10 cellular contexts compared by ENCODE assay signal in the genomic region with DNA sequence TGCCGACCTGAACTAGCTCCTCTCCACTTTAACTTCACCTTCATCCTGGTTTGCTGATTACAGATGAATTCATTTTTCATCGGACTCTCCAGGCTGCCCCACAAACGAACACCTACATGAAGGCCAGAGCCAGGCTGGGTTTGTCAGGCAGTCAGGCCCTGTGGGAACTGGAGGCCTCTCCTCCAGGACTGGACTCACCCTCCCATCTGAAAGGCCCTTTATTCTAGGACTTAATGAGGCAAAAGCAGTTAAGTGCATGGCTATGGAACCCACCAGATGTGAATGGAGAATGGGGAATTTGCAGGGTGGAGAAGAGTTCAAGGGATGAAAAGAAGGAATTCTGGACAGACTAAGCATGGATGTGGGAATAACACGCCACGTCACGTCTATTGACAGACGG.
A peak's percentile ranks its signal among the peaks of the same experiment; 100 is the strongest.
DNase-seq lines count a peak whose midpoint lies in the region; ATAC-seq and TF ChIP-seq lines count a peak whose summit lies in the region.
"Had no signal": no experiment of that assay in that cellular context is flagged by ENCODE, and none has a peak within 500 bp of the region (broad histone marks: within the 10 kb centered on the region; RNA-seq: fewer than 3 reads in every experiment).

No MANE protein-coding gene starts in this region.

- peaks cover 16% of the 10 kb centered on the region for H3K4me1 Mint-ChIP-seq in activated naive CD4-positive, alpha-beta T cell treated with anti-CD3 and anti-CD28 coated beads, Interleukin-2, amount 50 U/mL, for 24 hours

- 81 to 85% methylated on average over 7 of the region's 7 CpGs for WGBS in thyroid gland, 2 donors

- no peaks in the 10 kb centered on the region for H3K36me3 ChIP-seq in thyroid gland
- H3K36me3 ChIP-seq: cardiac muscle cell had no signal

- peaks cover 27 to 44% of the 10 kb centered on the region in 2 donors for H3K4me1 ChIP-seq in thyroid gland

- no peak overlapping the region for H3K4me3 ChIP-seq in thyroid gland (replicated peaks in 1 of 3)
- H3K4me3 ChIP-seq: cardiac muscle cell had no signal

- H3K9me3 ChIP-seq in thyroid gland = no peaks in the 10 kb centered on the region

- no peak for TF ChIP-seq CTCF in thyroid gland (IDR thresholded peaks at IDR 0.05)

- no peaks in the 10 kb centered on the region for H3K9me3 Mint-ChIP-seq in activated naive CD4-positive, alpha-beta T cell treated with anti-CD3 and anti-CD28 coated beads, Interleukin-2, amount 50 U/mL, for 24 hours

- H3K27ac ChIP-seq in thyroid gland = peak overlapping the region; percentile 8 to 96 (median 38)
- H3K27ac ChIP-seq: cardiac muscle cell had no signal

- H3K27me3 ChIP-seq in thyroid gland = no peaks in the 10 kb centered on the region
- H3K27me3 ChIP-seq: cardiac muscle cell had no signal

- ATAC-seq in GM18517 (IDR thresholded peaks at IDR 0.05; ENCODE audit: unreplicated experiment) (no peak), HG02798 (IDR thresholded peaks at IDR 0.05; ENCODE audit: poor library complexity, unreplicated experiment) (no peak)

- TF ChIP-seq POLR2A in thyroid gland (IDR thresholded peaks at IDR 0.05) = no peak

- intact Hi-C loops in thyroid gland (cut with DNase I) = no loop called here

- no peaks in the 10 kb centered on the region for H3K27me3 Mint-ChIP-seq in activated naive CD4-positive, alpha-beta T cell treated with anti-CD3 and anti-CD28 coated beads, Interleukin-2, amount 50 U/mL, for 24 hours

- peaks cover 1% of the 10 kb centered on the region for H3K36me3 Mint-ChIP-seq in activated naive CD4-positive, alpha-beta T cell treated with anti-CD3 and anti-CD28 coated beads, Interleukin-2, amount 50 U/mL, for 24 hours

- no peak overlapping the region for H3K4me3 Mint-ChIP-seq in activated naive CD4-positive, alpha-beta T cell treated with anti-CD3 and anti-CD28 coated beads, Interleukin-2, amount 50 U/mL, for 24 hours

- peak overlapping the region; percentile 81 for H3K27ac Mint-ChIP-seq in activated naive CD4-positive, alpha-beta T cell treated with anti-CD3 and anti-CD28 coated beads, Interleukin-2, amount 50 U/mL, for 24 hours

- no peak for DNase-seq in activated naive CD4-positive, alpha-beta T cell (lab: John Stamatoyannopoulos, UW)
- DNase-seq in cerebellar cortex (ENCODE audit: low spot score) = peak; percentile 52
- peak; percentile 53 for DNase-seq in myocyte (ENCODE audit: low read depth)
- no peak for DNase-seq in thyroid gland
- no peak for DNase-seq in HuH-7.5 (ENCODE audit: low spot score)
- DNase-seq: stimulated activated naive CD4-positive, alpha-beta T cell treated with Interleukin-2 at 50 U/mL for 16 hours had no signal

Comparison
In these comparisons a context has a peak if more than half of its experiments do, and no peak if none do; other contexts are left out.
1. DNase-seq: peak in cerebellar cortex (single experiment) and myocyte (single experiment); none in activated naive CD4-positive, alpha-beta T cell (0 of 4), thyroid gland (0 of 2) and HuH-7.5 (single experiment).